Comparison of ENCODE assay signal across 13 cellular contexts in the genomic region with DNA sequence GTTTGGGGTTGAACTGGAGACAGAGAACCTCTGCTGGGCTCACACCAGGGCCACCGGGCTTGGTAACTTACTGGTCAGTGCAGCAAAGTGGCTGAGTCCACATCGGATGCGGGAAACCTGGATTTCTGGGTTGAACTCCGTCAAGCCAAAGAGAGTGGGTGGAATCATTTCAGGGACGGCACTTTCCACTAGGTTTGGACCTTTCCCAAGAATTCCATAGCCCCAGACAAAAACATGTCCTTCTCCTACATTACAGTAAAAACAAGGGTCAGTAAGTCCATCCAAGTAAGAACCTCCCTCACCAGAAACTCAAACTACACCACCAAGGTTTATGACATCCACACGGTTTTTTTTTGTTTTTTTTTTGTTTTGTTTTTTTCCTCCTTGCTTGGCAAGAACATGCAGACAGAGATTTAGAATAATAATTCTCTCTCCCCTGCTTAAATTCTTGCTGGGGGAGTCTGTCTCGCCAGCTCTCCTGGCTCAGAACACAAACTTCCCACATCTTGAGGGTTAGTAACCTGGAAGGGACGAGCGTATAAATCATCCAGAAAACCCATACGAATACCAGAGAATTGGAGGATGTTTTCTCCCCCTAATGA. TPM values are rescaled to one million over a fixed set of nuclear protein-coding genes. Genes with fewer than 3 reads are reported as not detected.
A peak's percentile ranks its signal among the peaks of the same experiment; 100 is the strongest.
DNase-seq lines count a peak whose midpoint lies in the region; ATAC-seq and TF ChIP-seq lines count a peak whose summit lies in the region.
"Had no signal": no experiment of that assay in that cellular context is flagged by ENCODE, and none has a peak within 500 bp of the region (broad histone marks: within the 10 kb centered on the region; RNA-seq: fewer than 3 reads in every experiment).

No MANE protein-coding gene starts in this region.

- peak overlapping the region; percentile 58 for H3K9ac ChIP-seq in mesenchymal stem cell (ENCODE audit: low read length)
- H3K9ac ChIP-seq: KMS-11 had no signal

- no peak overlapping the region for H3K23ac ChIP-seq in mesenchymal stem cell (ENCODE audit: low read length in 2 of 2)

- H2AK5ac ChIP-seq in mesenchymal stem cell (ENCODE audit: low read length, severe bottlenecking): no peak overlapping the region

- H2AFZ ChIP-seq in mesenchymal stem cell (ENCODE audit: low read depth, low read length): no peak overlapping the region

- TF ChIP-seq CTCF in suprapubic skin (IDR thresholded peaks at IDR 0.05): no peak

- H3K79me1 ChIP-seq in mesenchymal stem cell (replicated peaks; ENCODE audit: low read length, poor library complexity, severe bottlenecking): peaks cover 23% of the 10 kb centered on the region

- H4K91ac ChIP-seq in mesenchymal stem cell (ENCODE audit: low read length): no peak overlapping the region

- H2BK5ac ChIP-seq in mesenchymal stem cell (ENCODE audit: low read depth, low read length, poor library complexity, severe bottlenecking): no peak overlapping the region

- no peak for ATAC-seq in stimulated activated naive CD8-positive, alpha-beta T cell treated with anti-CD3 and anti-CD28 coated beads, Interleukin-15, Interleukin-2, amounts not matched to agents 100 U/mL and 50 U/mL, for 24 hours

- H3K27me3 ChIP-seq in mesenchymal stem cell (ENCODE audit: control insufficient read depth in 1 of 2, insufficient read depth in 1 of 2, low read length in 2 of 2) (no peaks in the 10 kb centered on the region), suprapubic skin (no peaks in the 10 kb centered on the region)

- no peak for TF ChIP-seq EP300 in suprapubic skin (IDR thresholded peaks at IDR 0.05)

- peak overlapping the region; percentile 19 for H4K8ac ChIP-seq in mesenchymal stem cell (ENCODE audit: low read length)

- H3K4me3 ChIP-seq in mesenchymal stem cell (ENCODE audit: insufficient read depth in 1 of 2, low read depth in 1 of 2, low read length in 2 of 2) (peak overlapping the region in 1 of 2 experiments; percentile 20), suprapubic skin (no peak overlapping the region)

- no peak overlapping the region for H3K14ac ChIP-seq in mesenchymal stem cell (ENCODE audit: low read length in 2 of 2)

- H3K27ac ChIP-seq in mesenchymal stem cell (ENCODE audit: low read length, poor library complexity, severe bottlenecking) (no peak overlapping the region), suprapubic skin (peak overlapping the region; percentile 15)
- H3K27ac ChIP-seq: KMS-11 had no signal

- in situ Hi-C loops in KBM-7 (cut with MboI; ENCODE audit: low pct_unique_long_range_greater_than_20kb, low sequenced_read_pairs): no loop called here

- peaks cover 5% of the 10 kb centered on the region for H3K4me1 ChIP-seq in mesenchymal stem cell (ENCODE audit: control insufficient read depth, insufficient read depth, low read depth, low read length)
- H3K4me1 ChIP-seq in suprapubic skin: peaks cover 12% of the 10 kb centered on the region

- no peak for TF ChIP-seq POLR2A in suprapubic skin (IDR thresholded peaks at IDR 0.05)

- no peak overlapping the region for H3K18ac ChIP-seq in mesenchymal stem cell (ENCODE audit: low read depth in 1 of 2, low read length in 2 of 2)

- H2BK12ac ChIP-seq in mesenchymal stem cell (ENCODE audit: low read length in 2 of 2): peak overlapping the region in 1 of 2 experiments; percentile 32

- WGBS in mesenchymal stem cell: 91% methylated on average over 9 of the region's 10 CpGs
- 47% methylated on average over 10 of the region's 10 CpGs for WGBS in suprapubic skin

- no peak overlapping the region for H2BK15ac ChIP-seq in mesenchymal stem cell (ENCODE audit: low read depth, poor library complexity, severe bottlenecking)

- H3K9me3 ChIP-seq in mesenchymal stem cell (ENCODE audit: control insufficient read depth, low read length) (no peaks in the 10 kb centered on the region), suprapubic skin (no peaks in the 10 kb centered on the region)

- no peak overlapping the region for H2BK120ac ChIP-seq in mesenchymal stem cell (ENCODE audit: low read depth, low read length)

- DNase-seq in M059J (ENCODE audit: low read depth) (peak; percentile 25), epidermal melanocyte (ENCODE audit: insufficient read length, low spot score) (peak; percentile 5), mesenchymal stem cell (no peak), suprapubic skin (ENCODE audit: low spot score in 2 of 2) (no peak), KBM-7 (no peak), mucosa of gallbladder (ENCODE audit: low spot score) (no peak)
- DNase-seq in stimulated activated naive CD8-positive, alpha-beta T cell treated with anti-CD3 and anti-CD28 coated beads, Interleukin-15, Interleukin-2, amounts not matched to agents 100 U/mL and 50 U/mL, for 24 hours: no peak
- DNase-seq in activated naive CD4-positive, alpha-beta T cell (lab: John Stamatoyannopoulos, UW): no peak
- DNase-seq: H7; immature natural killer cell; NCI-H2029; stimulated activated CD4-positive, alpha-beta T cell treated with anti-CD3 and anti-CD28 coated beads, Interleukin-4, amount 100 ng/mL, for 4 hours had no signal

- H3K4me2 ChIP-seq in mesenchymal stem cell (ENCODE audit: low read length, poor library complexity, severe bottlenecking): no peak overlapping the region
- H3K4me2 ChIP-seq: KMS-11 had no signal

- H3K36me3 ChIP-seq in mesenchymal stem cell (ENCODE audit: control insufficient read depth in 1 of 2, insufficient read depth in 2 of 2, low read depth in 1 of 2, low read length in 2 of 2) (peaks cover 72 to 74% of the 10 kb centered on the region in 2 experiments), suprapubic skin (peaks cover 94% of the 10 kb centered on the region)

- H3K4ac ChIP-seq in mesenchymal stem cell (ENCODE audit: low read depth in 1 of 2, low read length in 2 of 2): no peak overlapping the region

RNA-seq across cellular contexts. Expression of gene RCC1L, which starts 17.7 kb away (rescaled TPM):
- 37.5 and 69.1 TPM in 2 replicates for total RNA-seq in M059J (2014; rRNA removed; shearing (Covaris generic))
- polyA plus RNA-seq in mesenchymal stem cell (2013, experiment 1 of 2): 17.6 TPM
- 18.3 TPM for polyA plus RNA-seq in mesenchymal stem cell (2013, experiment 2 of 2)
- 10 to 100 TPM; 24.5 to 35.8 (median 29.2) TPM for total RNA-seq in suprapubic skin
- total RNA-seq in mucosa of gallbladder: 40.7 TPM

RNA-seq across cellular contexts. Expression of gene GTF2IRD2B, which starts 36.5 kb away (rescaled TPM):
- total RNA-seq in M059J (2014; rRNA removed; shearing (Covaris generic)): 27.0 and 29.2 TPM in 2 replicates
- polyA plus RNA-seq in mesenchymal stem cell (2013, experiment 1 of 2): 15.9 TPM
- polyA plus RNA-seq in mesenchymal stem cell (2013, experiment 2 of 2): 13.5 TPM
- total RNA-seq in suprapubic skin: 10 to 100 TPM; 22.2 to 78.7 (median 33.2) TPM
- total RNA-seq in mucosa of gallbladder: 57.5 TPM

Comparison
In these comparisons a context has a peak if more than half of its experiments do, and no peak if none do; other contexts are left out.
1. DNase-seq: peak in M059J (single experiment) and epidermal melanocyte (single experiment); none in mesenchymal stem cell (single experiment), suprapubic skin (0 of 2), KBM-7 (single experiment), stimulated activated naive CD8-positive, alpha-beta T cell treated with anti-CD3 and anti-CD28 coated beads, Interleukin-15, Interleukin-2, amounts not matched to agents 100 U/mL and 50 U/mL, for 24 hours (single experiment), mucosa of gallbladder (single experiment) and activated naive CD4-positive, alpha-beta T cell (0 of 4).